14 cellular contexts compared by ENCODE assay signal in the genomic region with DNA sequence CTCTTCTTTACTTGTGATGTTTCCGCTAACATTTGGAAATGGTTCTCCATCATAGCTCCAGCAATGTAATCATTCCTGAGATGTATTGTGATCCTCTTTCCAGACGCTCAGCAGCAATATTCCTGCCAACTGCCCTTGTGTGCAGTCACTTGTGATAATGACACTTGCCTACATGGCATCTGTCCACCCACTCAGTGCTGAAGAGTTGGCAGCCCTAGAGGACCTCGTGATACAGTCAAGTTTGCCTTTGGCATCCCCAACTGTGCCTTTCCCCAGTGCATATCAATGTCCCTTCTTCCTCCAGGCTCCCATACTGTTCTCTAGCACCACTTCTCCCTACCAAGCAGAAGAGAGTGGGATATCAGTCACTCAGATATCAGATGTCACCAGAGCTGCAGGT.
DNase-seq lines count a peak whose midpoint lies in the region; FAIRE-seq and TF ChIP-seq lines count a peak whose summit lies in the region.
"Had no signal": no experiment of that assay in that cellular context is flagged by ENCODE, and none has a peak within 500 bp of the region (broad histone marks: within the 10 kb centered on the region; RNA-seq: fewer than 3 reads in every experiment).

No MANE protein-coding gene starts in this region.

- H4K20me1 ChIP-seq in keratinocyte (ENCODE audit: control insufficient read depth, extremely low read depth, insufficient read depth, low read length) (no peaks in the 10 kb centered on the region), MM.1S (ENCODE audit: insufficient read depth, low read length) (no peaks in the 10 kb centered on the region)

- H3F3A ChIP-seq in MM.1S (ENCODE audit: insufficient read depth, low read length) = no peaks in the 10 kb centered on the region

- H3K36me3 ChIP-seq in keratinocyte (ENCODE audit: control insufficient read depth in 2 of 2, extremely low read depth in 1 of 2, insufficient read depth in 2 of 2, low read length in 2 of 2) = peaks cover 29 to 43% of the 10 kb centered on the region in 2 experiments
- no peaks in the 10 kb centered on the region for H3K36me3 ChIP-seq in skeletal muscle tissue (ENCODE audit: control insufficient read depth in 3 of 3, insufficient read depth in 3 of 3, low read length in 3 of 3)
- no peaks in the 10 kb centered on the region for H3K36me3 ChIP-seq in MM.1S (replicated peaks; ENCODE audit: insufficient read depth, low read length)
- H3K36me3 ChIP-seq: ovary had no signal

- H3K9me3 ChIP-seq in keratinocyte (ENCODE audit: control insufficient read depth, low read depth, low read length) (no peaks in the 10 kb centered on the region), skeletal muscle tissue (ENCODE audit: control insufficient read depth in 3 of 3, low read length in 3 of 3) (no peaks in the 10 kb centered on the region), MM.1S (replicated peaks; ENCODE audit: insufficient read depth, low read length) (no peaks in the 10 kb centered on the region)
- H3K9me3 ChIP-seq: ovary, suprapubic skin had no signal

- H3K27ac ChIP-seq in keratinocyte (ENCODE audit: control insufficient read depth, insufficient read depth, low read length) = no peak overlapping the region
- H3K27ac ChIP-seq in skeletal muscle tissue (ENCODE audit: low read depth, low read length) = peak overlapping the region; percentile 34
- no peak overlapping the region for H3K27ac ChIP-seq in MM.1S (ENCODE audit: low read length)
- H3K27ac ChIP-seq: ovary, suprapubic skin had no signal

- H3K4me3 ChIP-seq in keratinocyte (ENCODE audit: control insufficient read depth in 2 of 3, extremely low read depth in 1 of 3, insufficient read depth in 2 of 3, low read depth in 1 of 3, low read length in 3 of 3) = no peak overlapping the region
- no peak overlapping the region for H3K4me3 ChIP-seq in skeletal muscle tissue (ENCODE audit: low read length in 3 of 3)
- no peak overlapping the region for H3K4me3 ChIP-seq in MM.1S (ENCODE audit: low read length)
- H3K4me3 ChIP-seq: dorsolateral prefrontal cortex, ovary, suprapubic skin had no signal

- peak; percentile 39 to 75 for DNase-seq in NCI-H524 (lab: John Stamatoyannopoulos, UW)
- no peak for DNase-seq in NCI-H524 treated with DMSO at 0.1 percent for 48 hours (lab: John Stamatoyannopoulos, UW)
- peak; percentile 54 for DNase-seq in astrocyte of the hippocampus (ENCODE audit: low read depth, low spot score)
- DNase-seq in keratinocyte (ENCODE audit: low read depth, low spot score) = no peak
- DNase-seq in HEK293T (ENCODE audit: extremely low spot score) = no peak
- DNase-seq in MM.1S = no peak
- DNase-seq in H54 (ENCODE audit: insufficient read length, low spot score) = no peak
- DNase-seq: HCEC 1CT; NCI-H526; ovary; stimulated activated CD4-positive, alpha-beta T cell treated with anti-CD3 and anti-CD28 coated beads, Interleukin-15, amount 100 ng/mL, for 24 hours had no signal

- dilution Hi-C loops in keratinocyte (cut with MboI; ENCODE audit: extremely low pct_ligation_motif_present, low sequenced_read_pairs) = no loop called here

- H3K9ac ChIP-seq in keratinocyte (ENCODE audit: control insufficient read depth, extremely low read depth, insufficient read depth, low read length) = no peak overlapping the region
- H3K9ac ChIP-seq in skeletal muscle tissue (ENCODE audit: low read depth in 1 of 3, low read length in 3 of 3) = no peak overlapping the region
- H3K9ac ChIP-seq in MM.1S (ENCODE audit: low read length) = no peak overlapping the region

- FAIRE-seq in keratinocyte (lab: Jason Lieb, UNC) (peak; percentile 26), H54 (lab: Jason Lieb, UNC) (no peak)

- peaks cover 17% of the 10 kb centered on the region for H3K4me1 ChIP-seq in keratinocyte (ENCODE audit: control insufficient read depth, extremely low read depth, insufficient read depth, low read length)
- peaks cover 23 to 44% (median 29%) of the 10 kb centered on the region in 3 donors for H3K4me1 ChIP-seq in skeletal muscle tissue (ENCODE audit: control insufficient read depth in 3 of 3, insufficient read depth in 3 of 3, low read length in 3 of 3)
- H3K4me1 ChIP-seq in MM.1S (ENCODE audit: low read length) = no peaks in the 10 kb centered on the region

- H3K4me2 ChIP-seq in keratinocyte (ENCODE audit: control insufficient read depth, extremely low read depth, insufficient read depth, low read depth, low read length) = no peak overlapping the region
- H3K4me2 ChIP-seq in MM.1S (ENCODE audit: low read depth, low read length) = no peak overlapping the region

- no peaks in the 10 kb centered on the region for H3K27me3 ChIP-seq in keratinocyte (ENCODE audit: control insufficient read depth, extremely low read depth, insufficient read depth, low read length)
- no peaks in the 10 kb centered on the region for H3K27me3 ChIP-seq in skeletal muscle tissue (ENCODE audit: control insufficient read depth in 3 of 3, insufficient read depth in 3 of 3, low read length in 3 of 3)
- no peaks in the 10 kb centered on the region for H3K27me3 ChIP-seq in MM.1S (replicated peaks; ENCODE audit: insufficient read depth, low read length)
- H3K27me3 ChIP-seq: ovary, suprapubic skin had no signal

- POLR2A ChIA-PET in HEK293T (lab: Yijun Ruan, JAX) = no interaction called here

- CTCF ChIA-PET in HEK293T (lab: Yijun Ruan, JAX) = no interaction called here

- H2AFZ ChIP-seq in keratinocyte (ENCODE audit: control insufficient read depth, low read length) (no peak overlapping the region), MM.1S (ENCODE audit: low read length) (no peak overlapping the region)

- H3K79me2 ChIP-seq in keratinocyte (ENCODE audit: control insufficient read depth, insufficient read depth, low read length) (peaks cover 27% of the 10 kb centered on the region), MM.1S (ENCODE audit: low read length) (no peaks in the 10 kb centered on the region)

- TF ChIP-seq CTCF in keratinocyte (optimal IDR thresholded peaks at IDR 0.05 in 1 of 3, IDR thresholded peaks at IDR 0.05 in 1 of 3, conservative IDR thresholded peaks at IDR 0.05 in 1 of 3; ENCODE audit: extremely low read depth in 1 of 3, insufficient read depth in 2 of 3, low read length in 3 of 3) (no peak), MM.1S (IDR thresholded peaks at IDR 0.05; ENCODE audit: low read length) (no peak)

- TF ChIP-seq POLR2A in H54 (IDR thresholded peaks at IDR 0.05; ENCODE audit: low read depth, low read length) = no peak

- H3K9me2 ChIP-seq in MM.1S (replicated peaks; ENCODE audit: insufficient read depth, low read length) = no peaks in the 10 kb centered on the region

- H3K9me1 ChIP-seq in keratinocyte (ENCODE audit: control insufficient read depth, extremely low read depth, insufficient read depth, low read length) = no peaks in the 10 kb centered on the region

TF ChIP-seq in HEK293T, 16 proteins besides CTCF, POLR2A, EP300 and RAD21:
- no peak for TF ChIP-seq FOXA1 (IDR thresholded peaks at IDR 0.05)
- no peak for TF ChIP-seq FOXK2 (IDR thresholded peaks at IDR 0.05)
- TF ChIP-seq NFRKB (IDR thresholded peaks at IDR 0.05) = no peak
- no peak for TF ChIP-seq ZNF384 (IDR thresholded peaks at IDR 0.05)

Comparison
In these comparisons a context has a peak if more than half of its experiments do, and no peak if none do; other contexts are left out.
1. DNase-seq: peak in NCI-H524 (2 of 2) and astrocyte of the hippocampus (single experiment); none in NCI-H524 treated with DMSO at 0.1 percent for 48 hours (single experiment), keratinocyte (single experiment), HEK293T (single experiment), MM.1S (single experiment) and H54 (single experiment).